ENCODE assay signal across 12 cellular contexts in genomic region chr15:51864408-51865056, GRCh38. TPM values are rescaled to one million over a fixed set of nuclear protein-coding genes. Genes with fewer than 3 reads are reported as not detected.
DNase-seq lines count a peak whose midpoint lies in the region; ATAC-seq, FAIRE-seq and TF ChIP-seq lines count a peak whose summit lies in the region.
"Had no signal": no experiment of that assay in that cellular context is flagged by ENCODE, and none has a peak within 500 bp of the region (broad histone marks: within the 10 kb centered on the region; RNA-seq: fewer than 3 reads in every experiment).

No MANE protein-coding gene starts in this region.

- ATAC-seq in HCT116 (peak; percentile 88), psoas muscle (no peak)
- ATAC-seq: left colon had no signal

- intact Hi-C loops in HCT116 (cut with micrococcal nuclease) (no loop called here), psoas muscle (cut with DNase I) (no loop called here)

- H3K4me2 ChIP-seq in HCT116 (ENCODE audit: low read length): peak overlapping the region; percentile 59

- H3K4me3 ChIP-seq in HCT116 (replicated peaks in 1 of 2; ENCODE audit: low read depth in 1 of 2, low read length in 2 of 2): peak overlapping the region in 1 of 2 experiments; percentile 15; a peak in 1 of 4 replicates
- no peak overlapping the region for H3K4me3 ChIP-seq in epithelial cell of esophagus (ENCODE audit: low read length)
- no peak overlapping the region for H3K4me3 ChIP-seq in psoas muscle

- H3K27ac ChIP-seq in HCT116 (ENCODE audit: low read depth, low read length) (peak overlapping the region; percentile 79), psoas muscle (no peak overlapping the region)

- peak overlapping the region; percentile 4 for H3K9ac ChIP-seq in HCT116 (ENCODE audit: low read length)

- TF ChIP-seq RAD21 in HCT116 (IDR thresholded peaks at IDR 0.05; ENCODE audit: low read depth): peak; percentile 14; the same call in 1 of the 2 replicates

- H3K9me3 ChIP-seq in HCT116 (ENCODE audit: control insufficient read depth in 1 of 2, insufficient read depth in 1 of 2, low read depth in 1 of 2, low read length in 2 of 2): no peaks in the 10 kb centered on the region
- H3K9me3 ChIP-seq in psoas muscle: no peaks in the 10 kb centered on the region

- TF ChIP-seq POLR2A in HCT116 (IDR thresholded peaks at IDR 0.05; ENCODE audit: borderline replicate concordance, extremely low read depth, insufficient read depth, insufficient read length): no peak

- no peaks in the 10 kb centered on the region for H3K9me2 ChIP-seq in HCT116 (ENCODE audit: insufficient read depth)

- H3K27me3 ChIP-seq in HCT116 (ENCODE audit: insufficient read depth, low read length): no peaks in the 10 kb centered on the region
- H3K27me3 ChIP-seq in psoas muscle (ENCODE audit: insufficient read depth in 3 of 3, low read length in 2 of 3): no peaks in the 10 kb centered on the region

- H2AFZ ChIP-seq in HCT116 (ENCODE audit: low read depth, low read length, poor library complexity, severe bottlenecking): no peak overlapping the region

- H3K4me1 ChIP-seq in HCT116 (ENCODE audit: control insufficient read depth in 1 of 2, insufficient read depth in 2 of 2, low read length in 2 of 2) (peaks cover 83 to 89% of the 10 kb centered on the region in 2 experiments), psoas muscle (no peaks in the 10 kb centered on the region)

- H4K20me1 ChIP-seq in HCT116 (ENCODE audit: insufficient read depth): no peaks in the 10 kb centered on the region

- RAD21 ChIA-PET in HCT116 (lab: Charles Lee; ENCODE audit: low non-redundant PET in 1 of 2, low total read pairs in 2 of 2, uncharacterized antibody in 2 of 2, unreplicated experiment in 2 of 2): no interaction called here

- H3K36me3 ChIP-seq in HCT116 (ENCODE audit: control insufficient read depth in 1 of 2, insufficient read depth in 2 of 2, low read length in 2 of 2): peaks cover 0 to 16% of the 10 kb centered on the region in 2 experiments; a peak in 2 of 4 replicates
- peaks cover 7 to 36% of the 10 kb centered on the region in 2 donors for H3K36me3 ChIP-seq in psoas muscle (ENCODE audit: insufficient read depth in 1 of 2, low read depth in 1 of 2)

- peaks cover 76% of the 10 kb centered on the region for H3K79me2 ChIP-seq in HCT116 (ENCODE audit: insufficient read depth, low read length)

- no peak for FAIRE-seq in RCC 7860 (lab: Jason Lieb, UNC)
- FAIRE-seq: G401.6 had no signal

- no TSS peak for BruUV-seq in HCT116 (replicated peaks; lab: Mats Ljungman, UMichigan)

- POLR2A ChIA-PET in HCT116 (lab: Charles Lee): interaction anchor here (1.6 kb wide), 1 partner anchor 24 kb away, joined by 3 read pairs; no protein-coding TSS in a partner anchor
- POLR2A ChIA-PET in GM10248 (lab: Yijun Ruan, JAX): no interaction called here

- CTCF ChIA-PET in HCT116 (lab: Charles Lee): no interaction called here
- CTCF ChIA-PET in GM10248 (lab: Yijun Ruan, JAX): interaction anchor here (1.3 to 2.5 kb wide), 4 partner anchors 10 to 25 kb away, joined by 4 to 9 read pairs (median 4); no protein-coding TSS in a partner anchor

- DNase-seq in HCT116 (ENCODE audit: low read depth, low spot score): peak; percentile 90
- peak; percentile 15 for DNase-seq in RCC 7860 (ENCODE audit: low spot score)
- DNase-seq in epithelial cell of esophagus (ENCODE audit: low read depth): peak; percentile 98
- DNase-seq in renal cortical epithelial cell (ENCODE audit: low read depth): peak; percentile 96
- no peak for DNase-seq in psoas muscle
- no peak for DNase-seq in iPS-NIHi7 (ENCODE audit: extremely low spot score)
- DNase-seq in GM10248 (ENCODE audit: extremely low spot score): no peak
- DNase-seq in amniotic stem cell (lab: John Stamatoyannopoulos, UW): no peak
- DNase-seq: left colon, NCI-H1436 treated with DMSO at 0.1 percent for 48 hours, posterior cingulate gyrus had no signal

- TF ChIP-seq CTCF in HCT116 (IDR thresholded peaks at IDR 0.05 in 2 of 3, conservative IDR thresholded peaks at IDR 0.05 in 1 of 3; ENCODE audit: borderline replicate concordance in 1 of 3, insufficient read depth in 1 of 3, low read depth in 2 of 3, low read length in 2 of 3): no peak
- no peak for TF ChIP-seq CTCF in epithelial cell of esophagus (IDR thresholded peaks at IDR 0.05; ENCODE audit: insufficient read depth, low read depth, low read length, missing control alignments)
- TF ChIP-seq CTCF in psoas muscle (IDR thresholded peaks at IDR 0.05): no peak
- TF ChIP-seq CTCF in GM10248 (IDR thresholded peaks at IDR 0.05; ENCODE audit: control extremely low read depth, extremely low read depth, low read depth, missing control alignments): no peak

- WGBS in psoas muscle, 3 donors: 95 to 97% (median 96%) methylated on average over 4 of the region's 4 CpGs

TF ChIP-seq in HCT116, 20 proteins besides CTCF, POLR2A, EP300 and RAD21 (continues in another document):
- TF ChIP-seq REST (IDR thresholded peaks at IDR 0.05; ENCODE audit: low read depth) (no peak), TCF7L2 (IDR thresholded peaks at IDR 0.05; ENCODE audit: borderline replicate concordance, extremely low read depth, insufficient read depth, insufficient read length) (peak; percentile 71), ZNF274 (IDR thresholded peaks at IDR 0.05; ENCODE audit: low read depth, low read length) (no peak), SRF (IDR thresholded peaks at IDR 0.05; ENCODE audit: low read depth) (peak; percentile 64), ELF1 (IDR thresholded peaks at IDR 0.05; ENCODE audit: borderline replicate concordance, low read depth) (no peak), ATF3 (IDR thresholded peaks at IDR 0.05) (no peak), YY1 (IDR thresholded peaks at IDR 0.05; ENCODE audit: extremely low read depth, insufficient replicate concordance, low read depth, low read length) (no peak), SIN3A (IDR thresholded peaks at IDR 0.05; ENCODE audit: low read depth) (peak; percentile 77), CBX3 (IDR thresholded peaks at IDR 0.05; ENCODE audit: low read depth) (peak; percentile 92; the same call in 1 of the 2 replicates), EZH2phosphoT487 (IDR thresholded peaks at IDR 0.05; ENCODE audit: borderline replicate concordance) (no peak), EGR1 (IDR thresholded peaks at IDR 0.05; ENCODE audit: low read depth) (0 out of 2 replicates have a peak, but pooled peaks have one; percentile 39), FOSL1 (IDR thresholded peaks at IDR 0.05; ENCODE audit: low read depth) (peak; percentile 93), CEBPB (IDR thresholded peaks at IDR 0.05; ENCODE audit: low read depth) (no peak), ZFX (IDR thresholded peaks at IDR 0.05) (no peak), MAX (IDR thresholded peaks at IDR 0.05) (peak; percentile 86), ZBTB33 (IDR thresholded peaks at IDR 0.05; ENCODE audit: extremely low read depth, insufficient replicate concordance, low read length) (peak; percentile 60)

RNA-seq across cellular contexts. Expression of gene TMOD3, which starts 35.1 kb away (rescaled TPM):
- total RNA-seq in HCT116 (2021; ENCODE audit: unreplicated experiment): 78.8 TPM
- polyA plus RNA-seq in HCT116 (2012): 14.4 and 16.8 TPM in 2 replicates
- 71.9 and 106 TPM in 2 replicates for total RNA-seq in renal cortical epithelial cell
- total RNA-seq in psoas muscle: 10 to 100 TPM in 1 of 4 donors, 1 to 10 TPM in 3; 6.4 to 22.6 (median 7.9) TPM
- polyA plus RNA-seq in psoas muscle: 10 to 100 TPM in 1 of 3 donors, 1 to 10 TPM in 2; 1.8 to 12.0 (median 4.1) TPM

Comparison
In these comparisons a context has a peak if more than half of its experiments do, and no peak if none do; other contexts are left out.
1. DNase-seq: peak in HCT116 (single experiment), RCC 7860 (single experiment), epithelial cell of esophagus (single experiment) and renal cortical epithelial cell (single experiment); none in psoas muscle (0 of 2), iPS-NIHi7 (single experiment), GM10248 (single experiment) and amniotic stem cell (single experiment).